ENCODE assay signal across 1 cellular context in the genomic region with DNA sequence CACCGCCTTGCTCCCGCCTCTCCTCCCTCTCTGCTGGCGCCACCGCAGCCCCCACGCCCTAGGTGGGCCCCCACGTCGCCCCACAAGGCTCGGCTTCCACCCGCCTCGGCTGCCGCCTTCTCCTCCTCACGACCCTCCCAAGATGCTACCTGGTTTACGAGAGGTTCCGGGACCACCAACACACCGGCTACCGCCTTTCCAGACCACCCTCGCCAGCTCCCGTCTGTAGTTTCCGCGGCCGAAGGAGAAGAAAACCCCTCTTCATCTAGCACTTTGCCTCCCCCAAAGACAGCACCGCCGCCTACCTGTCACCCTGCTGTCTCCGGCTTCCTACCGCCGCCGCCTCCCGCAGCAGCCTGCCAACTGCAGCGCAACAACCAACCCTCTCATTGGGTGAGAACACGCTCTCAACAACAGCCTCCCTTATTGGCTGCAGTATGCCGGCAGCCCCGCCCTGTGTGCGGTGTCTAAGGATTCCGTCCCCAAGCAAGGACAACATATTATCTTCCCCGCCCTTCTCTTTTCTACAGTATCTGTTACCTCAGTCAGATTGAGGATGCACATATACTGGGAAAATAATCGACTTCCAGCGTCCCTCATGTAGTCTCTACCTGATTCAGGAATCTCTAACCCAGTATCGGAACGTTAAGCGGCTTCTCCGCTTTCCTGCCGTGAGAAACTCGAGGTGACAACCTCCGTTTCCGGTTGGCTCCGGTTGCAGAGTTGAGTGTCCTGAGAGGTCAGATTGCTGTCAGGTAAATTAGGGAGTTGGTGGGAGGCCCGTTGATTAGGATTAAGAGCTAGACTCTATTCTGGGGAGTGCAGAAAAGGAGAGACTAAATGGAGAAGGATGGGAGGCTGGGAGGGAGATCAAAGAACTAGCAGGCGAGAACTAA.
TF ChIP-seq lines count a peak whose summit lies in the region.

A gene (minus strand): TSS at position 367 of the 896 bp plus-strand sequence. CDS start 47,662 bp downstream, outside the sequence.
A gene (plus strand): TSS at position 697 of the 896 bp plus-strand sequence. CDS start 6,882 bp downstream, outside the sequence.

TF ChIP-seq in GM12878, 131 proteins besides CTCF, POLR2A, EP300 and RAD21 (continued from another document and continues in another):
- TF ChIP-seq, protein P1, sequence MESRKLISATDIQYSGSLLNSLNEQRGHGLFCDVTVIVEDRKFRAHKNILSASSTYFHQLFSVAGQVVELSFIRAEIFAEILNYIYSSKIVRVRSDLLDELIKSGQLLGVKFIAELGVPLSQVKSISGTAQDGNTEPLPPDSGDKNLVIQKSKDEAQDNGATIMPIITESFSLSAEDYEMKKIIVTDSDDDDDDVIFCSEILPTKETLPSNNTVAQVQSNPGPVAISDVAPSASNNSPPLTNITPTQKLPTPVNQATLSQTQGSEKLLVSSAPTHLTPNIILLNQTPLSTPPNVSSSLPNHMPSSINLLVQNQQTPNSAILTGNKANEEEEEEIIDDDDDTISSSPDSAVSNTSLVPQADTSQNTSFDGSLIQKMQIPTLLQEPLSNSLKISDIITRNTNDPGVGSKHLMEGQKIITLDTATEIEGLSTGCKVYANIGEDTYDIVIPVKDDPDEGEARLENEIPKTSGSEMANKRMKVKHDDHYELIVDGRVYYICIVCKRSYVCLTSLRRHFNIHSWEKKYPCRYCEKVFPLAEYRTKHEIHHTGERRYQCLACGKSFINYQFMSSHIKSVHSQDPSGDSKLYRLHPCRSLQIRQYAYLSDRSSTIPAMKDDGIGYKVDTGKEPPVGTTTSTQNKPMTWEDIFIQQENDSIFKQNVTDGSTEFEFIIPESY (IDR thresholded peaks at IDR 0.05), result peak; percentile 50; the same call in 1 of the 2 replicates
- TF ChIP-seq IRF4 (IDR thresholded peaks at IDR 0.05; ENCODE audit: low read depth, low read length) (peak; percentile 31; the same call in 1 of the 2 replicates), FOXK2 (IDR thresholded peaks at IDR 0.05) (peak; percentile 84), ZBED1 (IDR thresholded peaks at IDR 0.05; ENCODE audit: borderline replicate concordance) (0 out of 2 replicates have a peak, but pooled peaks have one; percentile 12), ASH2L (IDR thresholded peaks at IDR 0.05; ENCODE audit: borderline replicate concordance, low read depth) (peak; percentile 76; the same call in 1 of the 2 replicates), RBBP5 (conservative IDR thresholded peaks at IDR 0.05) (0 out of 2 replicates have a peak, but pooled peaks have one; percentile 78), SPI1 (IDR thresholded peaks at IDR 0.05; ENCODE audit: borderline replicate concordance, insufficient read depth, low read depth, low read length) (no peak), NFIC (IDR thresholded peaks at IDR 0.05; ENCODE audit: low read depth, low read length) (peak; percentile 70; the same call in 1 of the 2 replicates), GABPA (IDR thresholded peaks at IDR 0.05; ENCODE audit: low read depth) (peak; percentile 100), NBN (IDR thresholded peaks at IDR 0.05) (peak; percentile 97), ZNF384 (IDR thresholded peaks at IDR 0.05; ENCODE audit: borderline replicate concordance, low read depth, low read length) (0 out of 2 replicates have a peak, but pooled peaks have one; percentile 7), PML (IDR thresholded peaks at IDR 0.05; ENCODE audit: low read length) (peak; percentile 22), CREB1 (IDR thresholded peaks at IDR 0.05; ENCODE audit: low read depth) (peak; percentile 43), TAF1 (IDR thresholded peaks at IDR 0.05; ENCODE audit: borderline replicate concordance, low read depth, low read length) (peak; percentile 91), ZNF24 (IDR thresholded peaks at IDR 0.05) (peak; percentile 67), SIN3A (IDR thresholded peaks at IDR 0.05; ENCODE audit: low read depth, low read length) (peak; percentile 92; the same call in 1 of the 2 replicates), ZZZ3 (IDR thresholded peaks at IDR 0.05; ENCODE audit: control insufficient read depth, insufficient read length, low read depth) (peak; percentile 88), MEF2B (IDR thresholded peaks at IDR 0.05; ENCODE audit: partially characterized antibody, poor library complexity, severe bottlenecking) (peak; percentile 67), EGR1 (IDR thresholded peaks at IDR 0.05; ENCODE audit: borderline replicate concordance in 1 of 2, low read depth in 2 of 2, low read length in 2 of 2) (no peak), MEF2A (IDR thresholded peaks at IDR 0.05; ENCODE audit: insufficient read depth, low read depth, low read length) (0 out of 2 replicates have a peak, but pooled peaks have one; percentile 24), TCF7 (IDR thresholded peaks at IDR 0.05; ENCODE audit: borderline replicate concordance) (peak; percentile 77; the same call in 1 of the 2 replicates), ESRRA (IDR thresholded peaks at IDR 0.05; ENCODE audit: low read length) (peak; percentile 92), RUNX3 (IDR thresholded peaks at IDR 0.05; ENCODE audit: low read length) (peak; percentile 83), JUND (IDR thresholded peaks at IDR 0.05; ENCODE audit: low read depth, low read length) (no peak), ZSCAN29 (IDR thresholded peaks at IDR 0.05) (peak; percentile 66; the same call in 1 of the 2 replicates), BACH1 (IDR thresholded peaks at IDR 0.05; ENCODE audit: borderline replicate concordance) (peak; percentile 14; the same call in 1 of the 2 replicates), RAD51 (IDR thresholded peaks at IDR 0.05) (peak; percentile 50), TARDBP (IDR thresholded peaks at IDR 0.05; ENCODE audit: borderline replicate concordance) (peak; percentile 35; the same call in 1 of the 2 replicates), TBL1XR1 (IDR thresholded peaks at IDR 0.05; ENCODE audit: low read depth, low read length) (peak; percentile 67; the same call in 1 of the 2 replicates), NFXL1 (IDR thresholded peaks at IDR 0.05; ENCODE audit: borderline replicate concordance) (no peak), STAT1 (conservative IDR thresholded peaks at IDR 0.05) (peak; percentile 99), SMAD5 (IDR thresholded peaks at IDR 0.05; ENCODE audit: low read depth) (peak; percentile 72; the same call in 1 of the 2 replicates), RFX5 (IDR thresholded peaks at IDR 0.05; ENCODE audit: low read depth, low read length) (peak; percentile 43; the same call in 1 of the 2 replicates), SMC3 (IDR thresholded peaks at IDR 0.05; ENCODE audit: borderline replicate concordance, low read length) (no peak), NRF1 (conservative IDR thresholded peaks at IDR 0.05; ENCODE audit: low read depth, low read length) (no peak), IKZF2 (IDR thresholded peaks at IDR 0.05) (peak; percentile 57 to 69; a peak in 3 of 4 replicates), NR2C2 (IDR thresholded peaks at IDR 0.05; ENCODE audit: borderline replicate concordance, control insufficient read depth, insufficient read length, low read depth) (no peak), SREBF1 (IDR thresholded peaks at IDR 0.05; ENCODE audit: low read length) (0 out of 2 replicates have a peak, but pooled peaks have one; percentile 14), GATAD2B (conservative IDR thresholded peaks at IDR 0.05; ENCODE audit: low read depth) (0 out of 2 replicates have a peak, but pooled peaks have one; percentile 33), RB1 (IDR thresholded peaks at IDR 0.05; ENCODE audit: borderline replicate concordance) (peak; percentile 96; the same call in 1 of the 2 replicates), CREM (IDR thresholded peaks at IDR 0.05; ENCODE audit: low read depth) (peak; percentile 64; the same call in 1 of the 2 replicates), ZNF207 (IDR thresholded peaks at IDR 0.05; ENCODE audit: borderline replicate concordance) (peak; percentile 100), NR2C1 (IDR thresholded peaks at IDR 0.05) (peak; percentile 94)
- TF ChIP-seq, protein P2, sequence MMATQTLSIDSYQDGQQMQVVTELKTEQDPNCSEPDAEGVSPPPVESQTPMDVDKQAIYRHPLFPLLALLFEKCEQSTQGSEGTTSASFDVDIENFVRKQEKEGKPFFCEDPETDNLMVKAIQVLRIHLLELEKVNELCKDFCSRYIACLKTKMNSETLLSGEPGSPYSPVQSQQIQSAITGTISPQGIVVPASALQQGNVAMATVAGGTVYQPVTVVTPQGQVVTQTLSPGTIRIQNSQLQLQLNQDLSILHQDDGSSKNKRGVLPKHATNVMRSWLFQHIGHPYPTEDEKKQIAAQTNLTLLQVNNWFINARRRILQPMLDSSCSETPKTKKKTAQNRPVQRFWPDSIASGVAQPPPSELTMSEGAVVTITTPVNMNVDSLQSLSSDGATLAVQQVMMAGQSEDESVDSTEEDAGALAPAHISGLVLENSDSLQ (IDR thresholded peaks at IDR 0.05), result peak; percentile 84
- TF ChIP-seq, protein P3, sequence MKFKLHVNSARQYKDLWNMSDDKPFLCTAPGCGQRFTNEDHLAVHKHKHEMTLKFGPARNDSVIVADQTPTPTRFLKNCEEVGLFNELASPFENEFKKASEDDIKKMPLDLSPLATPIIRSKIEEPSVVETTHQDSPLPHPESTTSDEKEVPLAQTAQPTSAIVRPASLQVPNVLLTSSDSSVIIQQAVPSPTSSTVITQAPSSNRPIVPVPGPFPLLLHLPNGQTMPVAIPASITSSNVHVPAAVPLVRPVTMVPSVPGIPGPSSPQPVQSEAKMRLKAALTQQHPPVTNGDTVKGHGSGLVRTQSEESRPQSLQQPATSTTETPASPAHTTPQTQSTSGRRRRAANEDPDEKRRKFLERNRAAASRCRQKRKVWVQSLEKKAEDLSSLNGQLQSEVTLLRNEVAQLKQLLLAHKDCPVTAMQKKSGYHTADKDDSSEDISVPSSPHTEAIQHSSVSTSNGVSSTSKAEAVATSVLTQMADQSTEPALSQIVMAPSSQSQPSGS (IDR thresholded peaks at IDR 0.05; ENCODE audit: low read length), result 0 out of 2 replicates have a peak, but pooled peaks have one; percentile 35
- TF ChIP-seq, protein P4, sequence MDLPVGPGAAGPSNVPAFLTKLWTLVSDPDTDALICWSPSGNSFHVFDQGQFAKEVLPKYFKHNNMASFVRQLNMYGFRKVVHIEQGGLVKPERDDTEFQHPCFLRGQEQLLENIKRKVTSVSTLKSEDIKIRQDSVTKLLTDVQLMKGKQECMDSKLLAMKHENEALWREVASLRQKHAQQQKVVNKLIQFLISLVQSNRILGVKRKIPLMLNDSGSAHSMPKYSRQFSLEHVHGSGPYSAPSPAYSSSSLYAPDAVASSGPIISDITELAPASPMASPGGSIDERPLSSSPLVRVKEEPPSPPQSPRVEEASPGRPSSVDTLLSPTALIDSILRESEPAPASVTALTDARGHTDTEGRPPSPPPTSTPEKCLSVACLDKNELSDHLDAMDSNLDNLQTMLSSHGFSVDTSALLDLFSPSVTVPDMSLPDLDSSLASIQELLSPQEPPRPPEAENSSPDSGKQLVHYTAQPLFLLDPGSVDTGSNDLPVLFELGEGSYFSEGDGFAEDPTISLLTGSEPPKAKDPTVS (IDR thresholded peaks at IDR 0.05; ENCODE audit: low read depth, low read length), result 0 out of 2 replicates have a peak, but pooled peaks have one; percentile 56
- TF ChIP-seq, protein P5, sequence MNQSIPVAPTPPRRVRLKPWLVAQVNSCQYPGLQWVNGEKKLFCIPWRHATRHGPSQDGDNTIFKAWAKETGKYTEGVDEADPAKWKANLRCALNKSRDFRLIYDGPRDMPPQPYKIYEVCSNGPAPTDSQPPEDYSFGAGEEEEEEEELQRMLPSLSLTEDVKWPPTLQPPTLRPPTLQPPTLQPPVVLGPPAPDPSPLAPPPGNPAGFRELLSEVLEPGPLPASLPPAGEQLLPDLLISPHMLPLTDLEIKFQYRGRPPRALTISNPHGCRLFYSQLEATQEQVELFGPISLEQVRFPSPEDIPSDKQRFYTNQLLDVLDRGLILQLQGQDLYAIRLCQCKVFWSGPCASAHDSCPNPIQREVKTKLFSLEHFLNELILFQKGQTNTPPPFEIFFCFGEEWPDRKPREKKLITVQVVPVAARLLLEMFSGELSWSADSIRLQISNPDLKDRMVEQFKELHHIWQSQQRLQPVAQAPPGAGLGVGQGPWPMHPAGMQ (IDR thresholded peaks at IDR 0.05; ENCODE audit: borderline replicate concordance), result no peak
- TF ChIP-seq, protein P6, sequence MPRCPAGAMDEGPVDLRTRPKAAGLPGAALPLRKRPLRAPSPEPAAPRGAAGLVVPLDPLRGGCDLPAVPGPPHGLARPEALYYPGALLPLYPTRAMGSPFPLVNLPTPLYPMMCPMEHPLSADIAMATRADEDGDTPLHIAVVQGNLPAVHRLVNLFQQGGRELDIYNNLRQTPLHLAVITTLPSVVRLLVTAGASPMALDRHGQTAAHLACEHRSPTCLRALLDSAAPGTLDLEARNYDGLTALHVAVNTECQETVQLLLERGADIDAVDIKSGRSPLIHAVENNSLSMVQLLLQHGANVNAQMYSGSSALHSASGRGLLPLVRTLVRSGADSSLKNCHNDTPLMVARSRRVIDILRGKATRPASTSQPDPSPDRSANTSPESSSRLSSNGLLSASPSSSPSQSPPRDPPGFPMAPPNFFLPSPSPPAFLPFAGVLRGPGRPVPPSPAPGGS (IDR thresholded peaks at IDR 0.05; ENCODE audit: borderline replicate concordance, insufficient read depth, low read depth, low read length, poor library complexity, severe bottlenecking), result no peak
- TF ChIP-seq, protein P7, sequence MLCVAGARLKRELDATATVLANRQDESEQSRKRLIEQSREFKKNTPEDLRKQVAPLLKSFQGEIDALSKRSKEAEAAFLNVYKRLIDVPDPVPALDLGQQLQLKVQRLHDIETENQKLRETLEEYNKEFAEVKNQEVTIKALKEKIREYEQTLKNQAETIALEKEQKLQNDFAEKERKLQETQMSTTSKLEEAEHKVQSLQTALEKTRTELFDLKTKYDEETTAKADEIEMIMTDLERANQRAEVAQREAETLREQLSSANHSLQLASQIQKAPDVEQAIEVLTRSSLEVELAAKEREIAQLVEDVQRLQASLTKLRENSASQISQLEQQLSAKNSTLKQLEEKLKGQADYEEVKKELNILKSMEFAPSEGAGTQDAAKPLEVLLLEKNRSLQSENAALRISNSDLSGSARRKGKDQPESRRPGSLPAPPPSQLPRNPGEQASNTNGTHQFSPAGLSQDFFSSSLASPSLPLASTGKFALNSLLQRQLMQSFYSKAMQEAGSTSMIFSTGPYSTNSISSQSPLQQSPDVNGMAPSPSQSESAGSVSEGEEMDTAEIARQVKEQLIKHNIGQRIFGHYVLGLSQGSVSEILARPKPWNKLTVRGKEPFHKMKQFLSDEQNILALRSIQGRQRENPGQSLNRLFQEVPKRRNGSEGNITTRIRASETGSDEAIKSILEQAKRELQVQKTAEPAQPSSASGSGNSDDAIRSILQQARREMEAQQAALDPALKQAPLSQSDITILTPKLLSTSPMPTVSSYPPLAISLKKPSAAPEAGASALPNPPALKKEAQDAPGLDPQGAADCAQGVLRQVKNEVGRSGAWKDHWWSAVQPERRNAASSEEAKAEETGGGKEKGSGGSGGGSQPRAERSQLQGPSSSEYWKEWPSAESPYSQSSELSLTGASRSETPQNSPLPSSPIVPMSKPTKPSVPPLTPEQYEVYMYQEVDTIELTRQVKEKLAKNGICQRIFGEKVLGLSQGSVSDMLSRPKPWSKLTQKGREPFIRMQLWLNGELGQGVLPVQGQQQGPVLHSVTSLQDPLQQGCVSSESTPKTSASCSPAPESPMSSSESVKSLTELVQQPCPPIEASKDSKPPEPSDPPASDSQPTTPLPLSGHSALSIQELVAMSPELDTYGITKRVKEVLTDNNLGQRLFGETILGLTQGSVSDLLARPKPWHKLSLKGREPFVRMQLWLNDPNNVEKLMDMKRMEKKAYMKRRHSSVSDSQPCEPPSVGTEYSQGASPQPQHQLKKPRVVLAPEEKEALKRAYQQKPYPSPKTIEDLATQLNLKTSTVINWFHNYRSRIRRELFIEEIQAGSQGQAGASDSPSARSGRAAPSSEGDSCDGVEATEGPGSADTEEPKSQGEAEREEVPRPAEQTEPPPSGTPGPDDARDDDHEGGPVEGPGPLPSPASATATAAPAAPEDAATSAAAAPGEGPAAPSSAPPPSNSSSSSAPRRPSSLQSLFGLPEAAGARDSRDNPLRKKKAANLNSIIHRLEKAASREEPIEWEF (IDR thresholded peaks at IDR 0.05; ENCODE audit: insufficient replicate concordance, low read depth, low read length), result no peak
